ENCODE assay signal across 8 cellular contexts in the genomic region with DNA sequence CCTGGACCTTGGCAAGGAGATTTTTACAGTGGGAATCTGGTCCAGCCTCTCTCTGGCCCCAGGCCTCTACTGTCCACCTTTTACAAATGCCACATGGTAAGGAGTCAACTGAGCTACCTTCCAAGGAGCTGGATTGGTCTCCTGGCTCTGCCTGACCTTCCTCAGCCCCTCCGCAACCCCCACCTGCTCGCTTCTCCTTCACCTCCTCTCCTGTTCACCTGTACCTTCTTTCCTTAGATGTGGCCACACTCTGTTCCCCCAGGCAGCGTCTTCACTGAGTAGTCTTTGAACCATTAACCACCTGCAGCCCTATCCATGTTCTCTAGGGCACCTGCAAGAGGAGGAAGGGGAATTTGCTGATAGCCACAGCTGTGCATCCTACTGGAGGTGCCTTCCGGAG. TPM values are rescaled to one million over a fixed set of nuclear protein-coding genes. Genes with fewer than 3 reads are reported as not detected.
DNase-seq lines count a peak whose midpoint lies in the region; ATAC-seq, FAIRE-seq and TF ChIP-seq lines count a peak whose summit lies in the region.

No MANE protein-coding gene starts in this region.

- H3K27me3 Mint-ChIP-seq in GM23338 (ENCODE audit: insufficient read depth, low read depth, poor library complexity) (peaks cover 9% of the 10 kb centered on the region), natural killer cell (ENCODE audit: low read depth in 2 of 2) (peaks cover 0 to 15% of the 10 kb centered on the region in 2 donors)

- H4K20me1 ChIP-seq in GM23338 (replicated peaks; ENCODE audit: insufficient read depth) = no peaks in the 10 kb centered on the region

- H3F3A ChIP-seq in GM23338 (replicated peaks; ENCODE audit: low read depth) = 0 out of 2 replicates have a peak, but pooled peaks cover 7% of the 10 kb centered on the region

- intact Hi-C loops in natural killer cell (cut with micrococcal nuclease) = loop anchor here (2.0 kb wide), 1 partner anchor 250 kb away; no protein-coding TSS in a partner anchor

- H3K9me3 ChIP-seq in A549 = no peaks in the 10 kb centered on the region

- H3K79me2 ChIP-seq in GM23338 (replicated peaks; ENCODE audit: insufficient read depth) = no peaks in the 10 kb centered on the region

- TF ChIP-seq POLR2A in A549 (IDR thresholded peaks at IDR 0.05; ENCODE audit: low read length) = no peak

- H3K4me2 ChIP-seq in A549 = peak overlapping the region; percentile 68; the same call in 2 of the 3 replicates
- no peak overlapping the region for H3K4me2 ChIP-seq in GM23338

- no peak overlapping the region for H3K4me3 ChIP-seq in A549
- H3K4me3 ChIP-seq in GM23338 = no peak overlapping the region

- H3K27ac Mint-ChIP-seq in GM23338 (no peak overlapping the region; the same call in 1 of the 2 replicates), natural killer cell (peak overlapping the region in 1 of 2 donors; percentile 79)

- H3K36me3 ChIP-seq in GM23338 (ENCODE audit: insufficient read depth) = no peaks in the 10 kb centered on the region

- no peaks in the 10 kb centered on the region for H3K27me3 ChIP-seq in GM23338 (ENCODE audit: insufficient read depth)

- H3K4me1 ChIP-seq in A549 (peaks cover 26% of the 10 kb centered on the region), GM23338 (ENCODE audit: insufficient read depth) (peaks cover 16% of the 10 kb centered on the region)

- H3K36me3 Mint-ChIP-seq in GM23338 (ENCODE audit: low read depth) = no peaks in the 10 kb centered on the region
- no peaks in the 10 kb centered on the region for H3K36me3 Mint-ChIP-seq in natural killer cell

- TF ChIP-seq RAD21 in A549 (conservative IDR thresholded peaks at IDR 0.05 in 1 of 2, IDR thresholded peaks at IDR 0.05 in 1 of 2) = no peak

- no peak overlapping the region for H2AFZ ChIP-seq in GM23338

- H3K4me3 Mint-ChIP-seq in GM23338 (no peak overlapping the region; the same call in 2 of the 3 replicates), natural killer cell (peak overlapping the region; percentile 91)

- no peaks in the 10 kb centered on the region for H3K9me2 ChIP-seq in GM23338 (ENCODE audit: insufficient read depth)

- peaks cover 32% of the 10 kb centered on the region for H3K4me1 Mint-ChIP-seq in GM23338
- peaks cover 6 to 47% of the 10 kb centered on the region in 2 donors for H3K4me1 Mint-ChIP-seq in natural killer cell

- no peak for TF ChIP-seq EP300 in A549 (IDR thresholded peaks at IDR 0.05)

- POLR2A ChIA-PET in A549 (lab: Yijun Ruan, JAX) = interaction anchor here (1.0 to 1.4 kb wide), 3 partner anchors 50 to 87 kb away, joined by 3 to 4 read pairs (median 4); a partner anchor contains a TSS

- H3K9me3 Mint-ChIP-seq in GM23338 = no peaks in the 10 kb centered on the region
- no peaks in the 10 kb centered on the region for H3K9me3 Mint-ChIP-seq in natural killer cell

- DNase-seq in A549 (ENCODE audit: low read depth in 1 of 2, low spot score in 1 of 2) (no peak), GM23338 (ENCODE audit: low spot score) (no peak), caudate nucleus (lab: John Stamatoyannopoulos, UW) (no peak), natural killer cell (no peak), NCI-H1930 (lab: John Stamatoyannopoulos, UW) (no peak), SIG-M5 (lab: John Stamatoyannopoulos, UW) (no peak), NCI-H748 treated with DMSO at 0.1 percent for 48 hours (lab: John Stamatoyannopoulos, UW) (no peak)

- ATAC-seq in A549 (peak; percentile 3 to 12; a peak in 3 of 6 replicates), GM23338 (no peak), natural killer cell (no peak), HG02840 (IDR thresholded peaks at IDR 0.05; ENCODE audit: low FRiP score, unreplicated experiment) (no peak)

- peak overlapping the region; percentile 91 to 95 for H3K27ac ChIP-seq in A549
- H3K27ac ChIP-seq in GM23338 (ENCODE audit: low read depth) = peak overlapping the region; percentile 59; the same call in 1 of the 2 replicates
- peak overlapping the region; percentile 60 for H3K27ac ChIP-seq in caudate nucleus (ENCODE audit: low read depth, low read length)

- FAIRE-seq in A549 (lab: Jason Lieb, UNC) = no peak

- WGBS in A549 (ENCODE audit: missing lambda C conversion rate) = 93% methylated on average over 4 of the region's 4 CpGs

- TF ChIP-seq CTCF in A549 (IDR thresholded peaks at IDR 0.05) (no peak), GM23338 (conservative IDR thresholded peaks at IDR 0.05; ENCODE audit: low read depth in 2 of 2) (no peak), natural killer cell (IDR thresholded peaks at IDR 0.05) (no peak)

- CTCF ChIA-PET in A549 (lab: Yijun Ruan, JAX) = interaction anchor here (0.6 to 6.8 kb wide), 34 partner anchors 9 to 388 kb away, joined by 3 to 62 read pairs (median 5); a partner anchor contains a TSS

TF ChIP-seq in A549, 52 proteins besides CTCF, POLR2A, EP300 and RAD21 (continues in another document):
- TF ChIP-seq, protein P1, sequence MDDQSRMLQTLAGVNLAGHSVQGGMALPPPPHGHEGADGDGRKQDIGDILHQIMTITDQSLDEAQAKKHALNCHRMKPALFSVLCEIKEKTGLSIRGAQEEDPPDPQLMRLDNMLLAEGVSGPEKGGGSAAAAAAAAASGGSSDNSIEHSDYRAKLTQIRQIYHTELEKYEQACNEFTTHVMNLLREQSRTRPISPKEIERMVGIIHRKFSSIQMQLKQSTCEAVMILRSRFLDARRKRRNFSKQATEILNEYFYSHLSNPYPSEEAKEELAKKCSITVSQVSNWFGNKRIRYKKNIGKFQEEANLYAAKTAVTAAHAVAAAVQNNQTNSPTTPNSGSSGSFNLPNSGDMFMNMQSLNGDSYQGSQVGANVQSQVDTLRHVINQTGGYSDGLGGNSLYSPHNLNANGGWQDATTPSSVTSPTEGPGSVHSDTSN (IDR thresholded peaks at IDR 0.05) = no peak
- no peak for TF ChIP-seq FOXS1 (CRISPR knock-in tag; IDR thresholded peaks at IDR 0.05)
- TF ChIP-seq, protein P2, sequence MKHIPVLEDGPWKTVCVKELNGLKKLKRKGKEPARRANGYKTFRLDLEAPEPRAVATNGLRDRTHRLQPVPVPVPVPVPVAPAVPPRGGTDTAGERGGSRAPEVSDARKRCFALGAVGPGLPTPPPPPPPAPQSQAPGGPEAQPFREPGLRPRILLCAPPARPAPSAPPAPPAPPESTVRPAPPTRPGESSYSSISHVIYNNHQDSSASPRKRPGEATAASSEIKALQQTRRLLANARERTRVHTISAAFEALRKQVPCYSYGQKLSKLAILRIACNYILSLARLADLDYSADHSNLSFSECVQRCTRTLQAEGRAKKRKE (CRISPR knock-in tag; IDR thresholded peaks at IDR 0.05; ENCODE audit: low read depth) = no peak
- no peak for TF ChIP-seq RARB (CRISPR knock-in tag; IDR thresholded peaks at IDR 0.05)
- TF ChIP-seq MAFK (IDR thresholded peaks at IDR 0.05; ENCODE audit: partially characterized antibody) = no peak
- TF ChIP-seq NPAS2 (CRISPR knock-in tag; IDR thresholded peaks at IDR 0.05; ENCODE audit: borderline replicate concordance) = no peak
- TF ChIP-seq HOXB5 (CRISPR knock-in tag; IDR thresholded peaks at IDR 0.05) = no peak
- TF ChIP-seq, protein P3, sequence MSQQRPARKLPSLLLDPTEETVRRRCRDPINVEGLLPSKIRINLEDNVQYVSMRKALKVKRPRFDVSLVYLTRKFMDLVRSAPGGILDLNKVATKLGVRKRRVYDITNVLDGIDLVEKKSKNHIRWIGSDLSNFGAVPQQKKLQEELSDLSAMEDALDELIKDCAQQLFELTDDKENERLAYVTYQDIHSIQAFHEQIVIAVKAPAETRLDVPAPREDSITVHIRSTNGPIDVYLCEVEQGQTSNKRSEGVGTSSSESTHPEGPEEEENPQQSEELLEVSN (IDR thresholded peaks at IDR 0.05; ENCODE audit: borderline replicate concordance, low read depth) = no peak

RNA-seq across cellular contexts. Expression of a gene that starts 55.3 kb away (rescaled TPM):
- 19.8 and 25.8 TPM in 2 replicates for polyA plus RNA-seq in A549 (2011; rRNA removed)
- polyA plus RNA-seq in A549 (2012; cell fraction: cytosol; rRNA removed) = 16.8 and 23.0 TPM in 2 replicates
- polyA plus RNA-seq in A549 (2012; cell fraction: nucleus; rRNA removed) = 39.3 and 40.0 TPM in 2 replicates
- polyA plus RNA-seq in A549 (2017; fragmentation: RNase III; extraction: RNeasy Plus Mini Kit Qiagen cat#74134 plus additional on column Dnase treatment) = 31.9 to 44.2 TPM (median 43.5 TPM) in 3 replicates
- 48.5 and 53.6 TPM in 2 replicates for polyA minus RNA-seq in A549 (2011; rRNA and poly(A)+ RNA removed)
- total RNA-seq in GM23338 (2014; rRNA removed; shearing (Covaris generic)) = 140 and 154 TPM in 2 replicates
- 58.3 and 71.6 TPM in 2 replicates for polyA plus RNA-seq in GM23338 (2016; fragmentation: Nextera tagmentation; extraction: Ambion mirVana)
- 1 to 10 TPM; 2.6 to 7.4 (median 5.2) TPM for total RNA-seq in natural killer cell

Comparison
In these comparisons a context has a peak if more than half of its experiments do, and no peak if none do; other contexts are left out.
1. ATAC-seq: peak in A549 (2 of 2); none in GM23338 (single experiment), natural killer cell (0 of 3) and HG02840 (single experiment).
2. RNA of a gene that starts 55.3 kb away (total RNA-seq): 140 to 154 TPM in GM23338; 2.6 to 7.4 TPM in natural killer cell; every median in the first group is over 10 times any median in the second.
3. Peak in every context shown above with its lines, with median percentiles within 50 percentile points of each other: H3K27ac ChIP-seq.